ENCODE assay signal across 2 cellular contexts in genomic region chr7:143892527-143893300, GRCh38.
TF ChIP-seq lines count a peak whose summit lies in the region.

No MANE protein-coding gene starts in this region.

TF ChIP-seq in SK-N-SH, 30 proteins besides CTCF, POLR2A, EP300 and RAD21 (continued from another document):
- no peak for TF ChIP-seq ZBTB33 (IDR thresholded peaks at IDR 0.05; ENCODE audit: borderline replicate concordance, low read depth)

TF ChIP-seq in SK-N-SH treated with all-trans-retinoic acid at 6 μM for 48 hours, 23 proteins besides CTCF, POLR2A, EP300 and RAD21 (continued from another document):
- TF ChIP-seq TSHZ2 (CRISPR knock-in tag; IDR thresholded peaks at IDR 0.05) (no peak), OSR1 (CRISPR knock-in tag; IDR thresholded peaks at IDR 0.05) (no peak), ZNF8 (CRISPR knock-in tag; IDR thresholded peaks at IDR 0.05) (no peak), ISL1 (CRISPR knock-in tag; IDR thresholded peaks at IDR 0.05) (no peak), SNAI2 (CRISPR knock-in tag; IDR thresholded peaks at IDR 0.05) (no peak), PPARA (CRISPR knock-in tag; IDR thresholded peaks at IDR 0.05; ENCODE audit: borderline replicate concordance) (no peak), ESRRG (CRISPR knock-in tag; IDR thresholded peaks at IDR 0.05) (no peak), BACH2 (CRISPR knock-in tag; IDR thresholded peaks at IDR 0.05; ENCODE audit: borderline replicate concordance) (no peak), PATZ1 (CRISPR knock-in tag; IDR thresholded peaks at IDR 0.05; ENCODE audit: borderline replicate concordance) (no peak), TCF4 (CRISPR knock-in tag; IDR thresholded peaks at IDR 0.05; ENCODE audit: borderline replicate concordance) (no peak), RARB (CRISPR knock-in tag; IDR thresholded peaks at IDR 0.05) (no peak), GLIS3 (CRISPR knock-in tag; IDR thresholded peaks at IDR 0.05) (no peak), ZC3H10 (CRISPR knock-in tag; IDR thresholded peaks at IDR 0.05) (no peak), ZFP3 (CRISPR knock-in tag; IDR thresholded peaks at IDR 0.05) (no peak), ZNF565 (CRISPR knock-in tag; conservative IDR thresholded peaks at IDR 0.05; ENCODE audit: low read depth) (no peak)
